ENCODE assay signal across 9 cellular contexts in the genomic region with DNA sequence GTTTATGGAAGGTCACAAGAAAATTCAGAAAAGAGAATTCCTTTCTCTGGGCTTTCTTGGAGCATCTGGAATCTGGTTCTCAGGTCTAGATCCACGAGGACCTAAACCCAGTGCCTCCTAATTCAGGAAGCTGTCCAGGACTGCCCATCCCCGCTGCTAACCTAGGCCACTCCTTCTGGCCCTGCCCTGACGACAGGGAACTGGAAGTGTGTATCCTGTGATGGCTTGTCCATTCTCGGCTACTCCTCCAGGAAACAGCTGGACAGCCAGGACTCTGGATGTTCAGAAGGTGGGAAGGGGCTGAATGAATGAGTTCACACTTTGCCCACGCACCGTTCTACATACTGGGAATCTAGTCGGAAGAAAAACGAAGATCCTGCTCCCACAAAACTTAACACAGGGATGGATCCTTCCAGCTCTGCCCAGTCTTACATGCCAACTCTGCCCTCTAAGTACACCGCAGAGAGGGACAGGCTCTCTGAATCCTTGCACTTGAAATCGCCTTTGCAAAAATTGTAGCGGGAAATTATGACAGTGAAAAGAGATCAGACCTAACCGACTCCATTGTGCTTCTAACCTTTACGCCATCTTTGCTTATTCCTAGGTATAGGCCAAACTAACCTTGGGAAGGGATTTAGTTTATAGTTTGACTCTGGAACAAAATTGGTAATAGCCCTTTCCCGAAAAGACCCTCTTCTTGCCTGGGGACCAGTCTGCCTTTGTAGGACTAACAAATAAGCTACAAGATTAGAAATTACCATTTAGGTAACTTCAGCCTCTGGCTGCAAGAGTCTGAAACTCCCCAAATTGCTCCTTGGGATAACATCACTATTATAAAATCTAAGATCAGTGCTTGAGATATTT. TPM values are rescaled to one million over a fixed set of nuclear protein-coding genes. Genes with fewer than 3 reads are reported as not detected.
DNase-seq lines count a peak whose midpoint lies in the region; ATAC-seq and TF ChIP-seq lines count a peak whose summit lies in the region.
"Had no signal": no experiment of that assay in that cellular context is flagged by ENCODE, and none has a peak within 500 bp of the region (broad histone marks: within the 10 kb centered on the region; RNA-seq: fewer than 3 reads in every experiment).

No MANE protein-coding gene starts in this region.

- H3K27ac ChIP-seq in GM23338 (ENCODE audit: low read depth) (peak overlapping the region; percentile 91; the same call in 1 of the 2 replicates), RWPE1 (peak overlapping the region; percentile 87), fibroblast of lung (ENCODE audit: insufficient read depth, low read length) (peak overlapping the region; percentile 82), sigmoid colon (peak overlapping the region; percentile 90 to 93 (median 92)), ascending aorta (no peak overlapping the region)

- H3K36me3 Mint-ChIP-seq in GM23338 (ENCODE audit: low read depth), result peaks cover 33% of the 10 kb centered on the region

- ATAC-seq in GM23338, result no peak
- no peak for ATAC-seq in GM18858 (IDR thresholded peaks at IDR 0.05; ENCODE audit: unreplicated experiment)
- no peak for ATAC-seq in activated CD4-positive, CD25-positive, alpha-beta regulatory T cell treated with anti-CD3 and anti-CD28 coated beads, Interleukin-2, amount 50 U/mL, for 24 hours
- ATAC-seq in GM19324 (IDR thresholded peaks at IDR 0.05; ENCODE audit: low FRiP score, unreplicated experiment), result no peak
- ATAC-seq: body of pancreas had no signal

- intact Hi-C loops in sigmoid colon (cut with DNase I), result no loop called here
- intact Hi-C loops in ascending aorta (cut with DNase I), result no loop called here

- no peaks in the 10 kb centered on the region for H3K9me3 Mint-ChIP-seq in GM23338

- POLR2A ChIA-PET in RWPE1 (lab: Yijun Ruan, JAX; ENCODE audit: low non-redundant PET), result interaction anchor here (0.6 to 3.6 kb wide), 3 partner anchors 19 to 230 kb away, joined by 3 to 40 read pairs (median 5); a partner anchor contains a TSS

- DNase-seq in GM23338 (ENCODE audit: low spot score) (no peak), RWPE1 (ENCODE audit: low spot score) (no peak), fibroblast of lung (ENCODE audit: low read depth in 2 of 2) (no peak), sigmoid colon (no peak), ascending aorta (ENCODE audit: low spot score in 2 of 2) (no peak)
- DNase-seq: body of pancreas had no signal

- H3K4me3 ChIP-seq in GM23338 (peak overlapping the region; percentile 76), fibroblast of lung (replicated peaks in 1 of 4; ENCODE audit: control extremely low read depth in 1 of 4, insufficient read depth in 1 of 4, low read depth in 3 of 4, low read length in 4 of 4) (peak overlapping the region in 2 of 4 experiments; percentile 9 to 75), sigmoid colon (no peak overlapping the region), ascending aorta (peak overlapping the region in 1 of 2 donors; percentile 81)
- H3K4me3 ChIP-seq: body of pancreas had no signal

- WGBS in sigmoid colon, 2 donors, result 37 to 70% methylated on average over 14 of the region's 14 CpGs

- H2AFZ ChIP-seq in GM23338, result no peak overlapping the region
- H2AFZ ChIP-seq in fibroblast of lung (ENCODE audit: low read length), result no peak overlapping the region

- peaks cover 32% of the 10 kb centered on the region for H3K4me1 Mint-ChIP-seq in GM23338

- H3K27ac Mint-ChIP-seq in GM23338, result peak overlapping the region; percentile 92; the same call in 1 of the 2 replicates

- CTCF ChIA-PET in RWPE1 (lab: Yijun Ruan, JAX), result interaction anchor here (0.6 to 0.9 kb wide), 2 partner anchors 15 to 67 kb away, joined by 3 to 5 read pairs; no protein-coding TSS in a partner anchor

- peaks cover 21% of the 10 kb centered on the region for H3K27me3 Mint-ChIP-seq in GM23338 (ENCODE audit: insufficient read depth, low read depth, poor library complexity)

- no peaks in the 10 kb centered on the region for H3K9me3 ChIP-seq in fibroblast of lung (ENCODE audit: control insufficient read depth, insufficient read depth, low read depth, low read length)
- H3K9me3 ChIP-seq in sigmoid colon, result no peaks in the 10 kb centered on the region
- no peaks in the 10 kb centered on the region for H3K9me3 ChIP-seq in ascending aorta
- H3K9me3 ChIP-seq: body of pancreas had no signal

- peak overlapping the region; percentile 4 for H3K9ac ChIP-seq in fibroblast of lung (ENCODE audit: insufficient read depth, low read length)

- no peak for TF ChIP-seq EP300 in sigmoid colon (IDR thresholded peaks at IDR 0.05)

- H3K27me3 ChIP-seq in GM23338 (ENCODE audit: insufficient read depth), result no peaks in the 10 kb centered on the region
- no peaks in the 10 kb centered on the region for H3K27me3 ChIP-seq in fibroblast of lung (ENCODE audit: control insufficient read depth, insufficient read depth, low read length)
- no peaks in the 10 kb centered on the region for H3K27me3 ChIP-seq in sigmoid colon
- H3K27me3 ChIP-seq in ascending aorta, result no peaks in the 10 kb centered on the region
- H3K27me3 ChIP-seq: body of pancreas had no signal

- peak overlapping the region; percentile 92 for H3K4me3 Mint-ChIP-seq in GM23338

- peak in 1 of 2 donors; percentile 51 for TF ChIP-seq POLR2A in sigmoid colon (IDR thresholded peaks at IDR 0.05)

- H3K36me3 ChIP-seq in GM23338 (ENCODE audit: insufficient read depth) (no peaks in the 10 kb centered on the region; the same call in 1 of the 2 replicates), fibroblast of lung (ENCODE audit: control insufficient read depth, insufficient read depth, low read length) (peaks cover 4% of the 10 kb centered on the region), sigmoid colon (no peaks in the 10 kb centered on the region), ascending aorta (no peaks in the 10 kb centered on the region)

- no peak for TF ChIP-seq CTCF in GM23338 (conservative IDR thresholded peaks at IDR 0.05; ENCODE audit: low read depth in 2 of 2)
- no peak for TF ChIP-seq CTCF in RWPE1 (conservative IDR thresholded peaks at IDR 0.05; ENCODE audit: low read depth)
- no peak for TF ChIP-seq CTCF in fibroblast of lung (conservative IDR thresholded peaks at IDR 0.05 in 1 of 2, IDR thresholded peaks at IDR 0.05 in 1 of 2; ENCODE audit: low read depth in 1 of 2, low read length in 2 of 2)
- TF ChIP-seq CTCF in sigmoid colon (IDR thresholded peaks at IDR 0.05), result no peak
- TF ChIP-seq CTCF in ascending aorta (IDR thresholded peaks at IDR 0.05), result no peak

- H3K4me1 ChIP-seq in GM23338 (ENCODE audit: insufficient read depth) (peaks cover 14% of the 10 kb centered on the region), fibroblast of lung (ENCODE audit: control insufficient read depth, extremely low read depth, insufficient read depth, low read length) (peaks cover 16% of the 10 kb centered on the region), sigmoid colon (peaks cover 0 to 50% (median 37%) of the 10 kb centered on the region in 4 donors), ascending aorta (peaks cover 4 to 19% of the 10 kb centered on the region in 2 donors)

- H3K4me2 ChIP-seq in GM23338 (peak overlapping the region; percentile 92), fibroblast of lung (ENCODE audit: extremely low read depth, insufficient read depth, low read length) (peak overlapping the region; percentile 32)

- H3F3A ChIP-seq in GM23338 (replicated peaks; ENCODE audit: low read depth), result peaks cover 38% of the 10 kb centered on the region; the same call in 1 of the 2 replicates

- H3K9me2 ChIP-seq in GM23338 (ENCODE audit: insufficient read depth), result no peaks in the 10 kb centered on the region

- peaks cover 60% of the 10 kb centered on the region for H3K79me2 ChIP-seq in GM23338 (replicated peaks; ENCODE audit: insufficient read depth)
- H3K79me2 ChIP-seq in fibroblast of lung (ENCODE audit: control insufficient read depth, insufficient read depth, low read length), result peaks cover 41% of the 10 kb centered on the region

- peaks cover 17% of the 10 kb centered on the region for H4K20me1 ChIP-seq in GM23338 (replicated peaks; ENCODE audit: insufficient read depth)
- no peaks in the 10 kb centered on the region for H4K20me1 ChIP-seq in fibroblast of lung (ENCODE audit: control insufficient read depth, extremely low read depth, insufficient read depth, low read length)

RNA-seq across cellular contexts. Expression of a gene that starts 1.8 kb away (rescaled TPM):
- total RNA-seq in GM23338 (2014; rRNA removed; shearing (Covaris generic)), result 511 and 591 TPM in 2 replicates
- polyA plus RNA-seq in GM23338 (2016; fragmentation: Nextera tagmentation; extraction: Ambion mirVana), result 637 and 641 TPM in 2 replicates
- total RNA-seq in fibroblast of lung, result 70.9 and 124 TPM in 2 replicates
- 50.9 and 97.2 TPM in 2 replicates for polyA plus RNA-seq in fibroblast of lung
- polyA plus RNA-seq in fibroblast of lung (2012), result 80.5 and 169 TPM in 2 replicates
- 12.9 and 24.4 TPM in 2 replicates for polyA minus RNA-seq in fibroblast of lung (ENCODE audit: low replicate concordance)
- 100 to 1,000 TPM in 3 of 4 donors, 10 to 100 TPM in 1; 89.1 to 144 (median 119) TPM for total RNA-seq in sigmoid colon
- 100 to 1,000 TPM; 214 to 285 (median 256) TPM for polyA plus RNA-seq in sigmoid colon
- 62.5 TPM for total RNA-seq in ascending aorta

RNA-seq across cellular contexts. Expression of a gene that starts 19.3 kb away (rescaled TPM):
- 18.9 and 27.6 TPM in 2 replicates for total RNA-seq in GM23338 (2014; rRNA removed; shearing (Covaris generic))
- polyA plus RNA-seq in GM23338 (2016; fragmentation: Nextera tagmentation; extraction: Ambion mirVana), result 15.5 and 19.4 TPM in 2 replicates
- total RNA-seq in fibroblast of lung, result 63.9 and 78.8 TPM in 2 replicates
- 17.0 and 25.4 TPM in 2 replicates for polyA plus RNA-seq in fibroblast of lung
- 17.8 and 24.4 TPM in 2 replicates for polyA plus RNA-seq in fibroblast of lung (2012)
- polyA minus RNA-seq in fibroblast of lung (ENCODE audit: low replicate concordance), result 110 and 120 TPM in 2 replicates
- 10 to 100 TPM; 15.0 to 26.0 (median 16.6) TPM for total RNA-seq in sigmoid colon
- 10 to 100 TPM; 14.4 to 36.9 (median 31.7) TPM for polyA plus RNA-seq in sigmoid colon
- total RNA-seq in ascending aorta, result 14.8 TPM

RNA-seq across cellular contexts. Expression of a gene that starts 39.7 kb away (rescaled TPM):
- total RNA-seq in GM23338 (2014; rRNA removed; shearing (Covaris generic)), result 154 and 181 TPM in 2 replicates
- 40.0 and 52.5 TPM in 2 replicates for polyA plus RNA-seq in GM23338 (2016; fragmentation: Nextera tagmentation; extraction: Ambion mirVana)
- 149 and 166 TPM in 2 replicates for total RNA-seq in fibroblast of lung
- 47.6 and 65.8 TPM in 2 replicates for polyA plus RNA-seq in fibroblast of lung
- 92.1 and 103 TPM in 2 replicates for polyA plus RNA-seq in fibroblast of lung (2012)
- polyA minus RNA-seq in fibroblast of lung (ENCODE audit: low replicate concordance), result 15.3 and 34.4 TPM in 2 replicates
- 100 to 1,000 TPM; 163 to 369 (median 230) TPM for total RNA-seq in sigmoid colon
- polyA plus RNA-seq in sigmoid colon, result 100 to 1,000 TPM; 179 to 221 (median 180) TPM
- 3,570 TPM for total RNA-seq in ascending aorta

RNA-seq across cellular contexts. Expression of a gene that starts 46.8 kb away (rescaled TPM):
- 0.35 and 0.89 TPM in 2 replicates for total RNA-seq in GM23338 (2014; rRNA removed; shearing (Covaris generic))
- polyA plus RNA-seq in GM23338 (2016; fragmentation: Nextera tagmentation; extraction: Ambion mirVana) (0.10 TPM in 1 of 2 replicates, not detected in the other), fibroblast of lung (0.27 and 0.79 TPM in 2 replicates), sigmoid colon (1 to 10 TPM; 1.2 to 4.4 (median 3.4) TPM)
- total RNA-seq in fibroblast of lung (0.51 and 0.83 TPM in 2 replicates), sigmoid colon (1 to 10 TPM; 1.4 to 5.8 (median 2.9) TPM), ascending aorta (51.2 TPM)
- polyA plus RNA-seq in fibroblast of lung (2012), result 0.23 and 1.1 TPM in 2 replicates
- polyA minus RNA-seq in fibroblast of lung (ENCODE audit: low replicate concordance), result 3.5 and 7.5 TPM in 2 replicates

Comparison
In these comparisons a context has a peak if more than half of its experiments do, and no peak if none do; other contexts are left out.
1. H3K27ac ChIP-seq: peak in GM23338 (single experiment), RWPE1 (single experiment), fibroblast of lung (single experiment) and sigmoid colon (4 of 4); none in ascending aorta (0 of 2).